10 cellular contexts compared by ENCODE assay signal in genomic region chr7:93115796-93116195, GRCh38. TPM values are rescaled to one million over a fixed set of nuclear protein-coding genes. Genes with fewer than 3 reads are reported as not detected.
DNase-seq lines count a peak whose midpoint lies in the region; ATAC-seq and TF ChIP-seq lines count a peak whose summit lies in the region.
"Had no signal": no experiment of that assay in that cellular context is flagged by ENCODE, and none has a peak within 500 bp of the region (broad histone marks: within the 10 kb centered on the region; RNA-seq: fewer than 3 reads in every experiment).

No MANE protein-coding gene starts in this region.

- peaks cover 38 to 65% (median 58%) of the 10 kb centered on the region in 3 donors for H3K36me3 Mint-ChIP-seq in CD8-positive, alpha-beta memory T cell

- CTCF ChIA-PET in CD8-positive, alpha-beta memory T cell (lab: Charles Lee) = no interaction called here

- no peaks in the 10 kb centered on the region for H3K27me3 ChIP-seq in CD8-positive, alpha-beta memory T cell (ENCODE audit: insufficient read depth, low read length, poor library complexity, severe bottlenecking)
- H3K27me3 ChIP-seq in MM.1S (replicated peaks; ENCODE audit: insufficient read depth, low read length) (no peaks in the 10 kb centered on the region), mucosa of rectum (ENCODE audit: control insufficient read depth in 2 of 2, insufficient read depth in 2 of 2, low read length in 2 of 2) (no peaks in the 10 kb centered on the region), thyroid gland (no peaks in the 10 kb centered on the region)

- H3K9ac ChIP-seq in MM.1S (ENCODE audit: low read length) (no peak overlapping the region), mucosa of rectum (ENCODE audit: low read depth in 1 of 2, low read length in 2 of 2) (no peak overlapping the region)

- no peak for TF ChIP-seq POLR2A in thyroid gland (IDR thresholded peaks at IDR 0.05)

- H4K20me1 ChIP-seq in MM.1S (ENCODE audit: insufficient read depth, low read length) = no peaks in the 10 kb centered on the region

- H2AFZ ChIP-seq in MM.1S (ENCODE audit: low read length) = no peak overlapping the region

- peaks cover 33% of the 10 kb centered on the region for H3K4me1 ChIP-seq in CD8-positive, alpha-beta memory T cell (ENCODE audit: insufficient read depth, low read length)
- H3K4me1 ChIP-seq in MM.1S (ENCODE audit: low read length) (peaks cover 25% of the 10 kb centered on the region), mucosa of rectum (ENCODE audit: control insufficient read depth in 2 of 2, insufficient read depth in 2 of 2, low read length in 2 of 2) (peaks cover 10 to 11% of the 10 kb centered on the region in 2 donors), thyroid gland (no peaks in the 10 kb centered on the region)

- peaks cover 9% of the 10 kb centered on the region for H3F3A ChIP-seq in MM.1S (ENCODE audit: insufficient read depth, low read length)

- peaks cover 0 to 2% of the 10 kb centered on the region in 2 donors for H3K27me3 Mint-ChIP-seq in CD8-positive, alpha-beta memory T cell

- in situ Hi-C loops in ACHN (cut with HindIII; ENCODE audit: low pct_ligation_motif_present, low pct_unique_long_range_greater_than_20kb, low sequenced_read_pairs) = no loop called here

- no peaks in the 10 kb centered on the region for H3K9me3 ChIP-seq in CD8-positive, alpha-beta memory T cell (ENCODE audit: low read length)
- H3K9me3 ChIP-seq in MM.1S (replicated peaks; ENCODE audit: insufficient read depth, low read length) (no peaks in the 10 kb centered on the region), mucosa of rectum (ENCODE audit: control insufficient read depth in 2 of 2, low read length in 2 of 2) (no peaks in the 10 kb centered on the region), thyroid gland (no peaks in the 10 kb centered on the region)

- 0 out of 2 replicates have a peak overlapping the region, but pooled peaks have one; percentile 89 for H3K4me2 ChIP-seq in MM.1S (ENCODE audit: low read depth, low read length)

- peaks cover 54 to 79% (median 75%) of the 10 kb centered on the region in 3 donors for H3K4me1 Mint-ChIP-seq in CD8-positive, alpha-beta memory T cell

- peaks cover 5 to 44% (median 30%) of the 10 kb centered on the region in 5 donors for H3K9me3 Mint-ChIP-seq in CD8-positive, alpha-beta memory T cell

- ATAC-seq in GM18520 (IDR thresholded peaks at IDR 0.05; ENCODE audit: unreplicated experiment) = no peak
- ATAC-seq: left ventricle myocardium superior had no signal

- POLR2A ChIA-PET in CD8-positive, alpha-beta memory T cell (lab: Charles Lee) = no interaction called here

- no peak for TF ChIP-seq CTCF in MM.1S (IDR thresholded peaks at IDR 0.05; ENCODE audit: low read length)
- TF ChIP-seq CTCF in thyroid gland (IDR thresholded peaks at IDR 0.05) = no peak

- intact Hi-C loops in thyroid gland (cut with DNase I) = no loop called here

- peak overlapping the region; percentile 82 to 95 (median 88) for H3K4me3 Mint-ChIP-seq in CD8-positive, alpha-beta memory T cell

- 87 to 97% methylated on average over 7 of the region's 7 CpGs for WGBS in thyroid gland, 2 donors

- peak overlapping the region; percentile 44 to 99 (median 90) for H3K27ac Mint-ChIP-seq in CD8-positive, alpha-beta memory T cell

- peaks cover 34% of the 10 kb centered on the region for H3K79me2 ChIP-seq in MM.1S (ENCODE audit: low read length)

- H3K36me3 ChIP-seq in CD8-positive, alpha-beta memory T cell (ENCODE audit: insufficient read depth, low read length) = peaks cover 8% of the 10 kb centered on the region
- H3K36me3 ChIP-seq in MM.1S (replicated peaks; ENCODE audit: insufficient read depth, low read length) = no peaks in the 10 kb centered on the region
- peaks cover 0 to 3% of the 10 kb centered on the region in 2 donors for H3K36me3 ChIP-seq in mucosa of rectum (ENCODE audit: control insufficient read depth in 2 of 2, insufficient read depth in 2 of 2, low read length in 2 of 2)
- no peaks in the 10 kb centered on the region for H3K36me3 ChIP-seq in thyroid gland

- H3K4me3 ChIP-seq in CD8-positive, alpha-beta memory T cell (ENCODE audit: low read length) = peak overlapping the region; percentile 85
- H3K4me3 ChIP-seq in MM.1S (ENCODE audit: low read length) (no peak overlapping the region), mucosa of rectum (ENCODE audit: low read length in 2 of 2) (peak overlapping the region; percentile 44 to 80), thyroid gland (replicated peaks in 1 of 3) (no peak overlapping the region)

- no peaks in the 10 kb centered on the region for H3K9me2 ChIP-seq in MM.1S (replicated peaks; ENCODE audit: insufficient read depth, low read length)

- H3K27ac ChIP-seq in CD8-positive, alpha-beta memory T cell (ENCODE audit: low read depth, low read length) = no peak overlapping the region
- no peak overlapping the region for H3K27ac ChIP-seq in MM.1S (ENCODE audit: low read length)
- H3K27ac ChIP-seq in mucosa of rectum (ENCODE audit: low read depth in 2 of 2, low read length in 2 of 2) = no peak overlapping the region
- no peak overlapping the region for H3K27ac ChIP-seq in thyroid gland

- DNase-seq in CD8-positive, alpha-beta memory T cell = no peak
- DNase-seq in MM.1S (no peak), amniotic epithelial cell (ENCODE audit: low read depth) (peak; percentile 24), thyroid gland (no peak), ACHN (no peak), NCI-H446 (lab: John Stamatoyannopoulos, UW) (no peak)
- DNase-seq: aorta, left ventricle myocardium superior had no signal

RNA-seq across cellular contexts. Expression of gene SAMD9, which starts 2.0 kb away (rescaled TPM):
- 1 to 10 TPM; 9.3 to 9.4 TPM for total RNA-seq in CD8-positive, alpha-beta memory T cell
- polyA plus RNA-seq in CD8-positive, alpha-beta memory T cell = 28.4 TPM
- total RNA-seq in thyroid gland = 1 to 10 TPM; 3.2 to 9.1 (median 6.0) TPM

RNA-seq across cellular contexts. Expression of gene SAMD9L, which starts 32.4 kb away (rescaled TPM):
- 1 to 10 TPM; 6.4 to 9.5 TPM for total RNA-seq in CD8-positive, alpha-beta memory T cell
- polyA plus RNA-seq in CD8-positive, alpha-beta memory T cell = 45.7 TPM
- total RNA-seq in thyroid gland = 10 to 100 TPM in 2 of 4 donors, 1 to 10 TPM in 2; 8.1 to 17.4 (median 10.7) TPM

Comparison
In these comparisons a context has a peak if more than half of its experiments do, and no peak if none do; other contexts are left out.
1. H3K4me3 ChIP-seq: peak in CD8-positive, alpha-beta memory T cell (single experiment) and mucosa of rectum (2 of 2); none in MM.1S (single experiment) and thyroid gland (0 of 3).